8 cellular contexts compared by ENCODE assay signal in the genomic region with DNA sequence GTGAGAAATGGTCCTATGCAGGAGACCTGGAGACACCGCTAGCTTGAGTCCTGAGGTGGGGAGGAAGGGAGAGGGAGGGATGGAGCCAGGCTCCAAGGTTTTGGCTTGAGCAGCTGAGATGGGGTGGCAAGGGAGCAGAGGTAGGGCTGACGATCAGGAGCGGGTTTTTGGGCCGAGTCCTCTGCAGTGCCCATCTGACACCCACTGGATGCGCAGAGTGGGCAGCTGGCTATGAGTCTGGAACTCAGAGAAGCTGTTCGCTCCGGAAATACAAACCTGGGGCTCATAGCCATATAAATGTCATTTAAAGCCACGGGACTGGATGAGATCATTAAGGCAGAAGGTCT. TPM values are rescaled to one million over a fixed set of nuclear protein-coding genes. Genes with fewer than 3 reads are reported as not detected.
DNase-seq lines count a peak whose midpoint lies in the region; ATAC-seq and TF ChIP-seq lines count a peak whose summit lies in the region.

No MANE protein-coding gene starts in this region.

- H3K9me3 ChIP-seq in SU-DHL-6 (ENCODE audit: insufficient read depth, low read length) (no peaks in the 10 kb centered on the region), sigmoid colon (no peaks in the 10 kb centered on the region)

- no peak overlapping the region for H3K27ac ChIP-seq in SU-DHL-6 (ENCODE audit: low read depth, low read length)
- peak overlapping the region; percentile 97 to 100 (median 98) for H3K27ac ChIP-seq in sigmoid colon

- H3K27me3 ChIP-seq in SU-DHL-6 (ENCODE audit: low read length) (no peaks in the 10 kb centered on the region), sigmoid colon (no peaks in the 10 kb centered on the region)

- 12 to 29% methylated on average over 8 of the region's 8 CpGs for WGBS in sigmoid colon, 2 donors

- DNase-seq in fibroblast of pulmonary artery (ENCODE audit: low read depth) = no peak
- DNase-seq in sigmoid colon = no peak
- DNase-seq in kidney tubule cell (ENCODE audit: low spot score) = no peak
- DNase-seq in ureter (ENCODE audit: low spot score) = no peak
- no peak for DNase-seq in NCI-H526 treated with DMSO at 0.1 percent for 48 hours (lab: John Stamatoyannopoulos, UW)

- H3K79me2 ChIP-seq in SU-DHL-6 (ENCODE audit: insufficient read depth, low read length) = no peaks in the 10 kb centered on the region

- H2AFZ ChIP-seq in SU-DHL-6 (ENCODE audit: low read depth, low read length, severe bottlenecking) = no peak overlapping the region

- no peak for TF ChIP-seq POLR2A in sigmoid colon (IDR thresholded peaks at IDR 0.05)

- intact Hi-C loops in sigmoid colon (cut with DNase I) = loop anchor here (2.0 to 5.0 kb wide), 4 partner anchors 19 to 306 kb away; a partner anchor contains a TSS

- H3K4me1 ChIP-seq in sigmoid colon = peaks cover 0 to 41% (median 38%) of the 10 kb centered on the region in 4 donors

- no peaks in the 10 kb centered on the region for H3K9me2 ChIP-seq in SU-DHL-6 (replicated peaks; ENCODE audit: insufficient read depth, low read length)

- ATAC-seq in GM21390 (IDR thresholded peaks at IDR 0.05; ENCODE audit: unreplicated experiment) (peak; percentile 2), HG03342 (IDR thresholded peaks at IDR 0.05; ENCODE audit: unreplicated experiment) (no peak)

- peaks cover 12% of the 10 kb centered on the region for H3F3A ChIP-seq in SU-DHL-6 (ENCODE audit: insufficient read depth)

- no peak for TF ChIP-seq EP300 in sigmoid colon (IDR thresholded peaks at IDR 0.05)

- H4K20me1 ChIP-seq in SU-DHL-6 (ENCODE audit: low read depth, low read length) = no peaks in the 10 kb centered on the region

- no peak for TF ChIP-seq CTCF in SU-DHL-6 (IDR thresholded peaks at IDR 0.05; ENCODE audit: insufficient read depth, low read length, poor library complexity, severe bottlenecking)
- no peak for TF ChIP-seq CTCF in fibroblast of pulmonary artery (IDR thresholded peaks at IDR 0.05; ENCODE audit: low read length, missing control alignments)
- TF ChIP-seq CTCF in sigmoid colon (IDR thresholded peaks at IDR 0.05) = no peak

- H3K4me2 ChIP-seq in SU-DHL-6 (ENCODE audit: low read depth, low read length, poor library complexity, severe bottlenecking) = peak overlapping the region; percentile 53

- H3K4me3 ChIP-seq in SU-DHL-6 (ENCODE audit: insufficient read depth, low read length, poor library complexity, severe bottlenecking) = no peak overlapping the region
- peak overlapping the region; percentile 51 for H3K4me3 ChIP-seq in fibroblast of pulmonary artery (replicated peaks; ENCODE audit: low read depth, low read length)
- H3K4me3 ChIP-seq in sigmoid colon = peak overlapping the region; percentile 17 to 92 (median 86)

- H3K9ac ChIP-seq in SU-DHL-6 (ENCODE audit: low read length) = no peak overlapping the region

- H3K36me3 ChIP-seq in SU-DHL-6 (ENCODE audit: low read length) (no peaks in the 10 kb centered on the region), sigmoid colon (no peaks in the 10 kb centered on the region)

RNA-seq across cellular contexts. Expression of a gene that starts 0.5 kb away (rescaled TPM):
- total RNA-seq in sigmoid colon = 100 to 1,000 TPM in 1 of 4 donors, 10 to 100 TPM in 3; 15.3 to 104 (median 26.1) TPM
- 10 to 100 TPM; 18.5 to 41.4 (median 35.4) TPM for polyA plus RNA-seq in sigmoid colon
- total RNA-seq in ureter = 27.0 TPM

RNA-seq across cellular contexts. Expression of a gene that starts 19.7 kb away (rescaled TPM):
- total RNA-seq in sigmoid colon (10 to 100 TPM; 10.7 to 36.2 (median 26.5) TPM), ureter (56.4 TPM)
- 10 to 100 TPM in 1 of 3 donors, 1 to 10 TPM in 2; 6.6 to 21.1 (median 8.6) TPM for polyA plus RNA-seq in sigmoid colon
